Comparison of ENCODE assay signal across 1 cellular context in genomic region chr5:35129276-35129675, GRCh38.
TF ChIP-seq lines count a peak whose summit lies in the region.

No MANE protein-coding gene starts in this region.

TF ChIP-seq in IMR-90, 13 proteins besides CTCF, POLR2A, EP300 and RAD21 (continued from another document):
- TF ChIP-seq FOS (IDR thresholded peaks at IDR 0.05; ENCODE audit: low read depth, low read length) (peak; percentile 45), USF2 (IDR thresholded peaks at IDR 0.05; ENCODE audit: low read depth, low read length) (no peak), MAZ (IDR thresholded peaks at IDR 0.05; ENCODE audit: borderline replicate concordance, low read depth, low read length) (no peak), CHD1 (IDR thresholded peaks at IDR 0.05; ENCODE audit: low read depth, low read length) (no peak)
